ENCODE assay signal across 19 cellular contexts in genomic region chr11:119112314-119113020, GRCh38. TPM values are rescaled to one million over a fixed set of nuclear protein-coding genes. Genes with fewer than 3 reads are reported as not detected.
A peak's percentile ranks its signal among the peaks of the same experiment; 100 is the strongest.
DNase-seq lines count a peak whose midpoint lies in the region; ATAC-seq and TF ChIP-seq lines count a peak whose summit lies in the region.
"Had no signal": no experiment of that assay in that cellular context is flagged by ENCODE, and none has a peak within 500 bp of the region (broad histone marks: within the 10 kb centered on the region; RNA-seq: fewer than 3 reads in every experiment).

No MANE protein-coding gene starts in this region.

- no peak for TF ChIP-seq POLR2A in transverse colon (IDR thresholded peaks at IDR 0.05)

- CTCF ChIA-PET in T-cell (lab: Charles Lee) = interaction anchor here in 1 of 2 donors (0.9 kb wide), 1 partner anchor 10 kb away, joined by 4 read pairs; the partner anchor contains the start of gene DPAGT1

- DNase-seq in activated T-cell treated with anti-CD3 and anti-CD28 coated beads, Interleukin-2, amount 50 U/mL, for 24 hours = no peak
- DNase-seq in activated T-cell treated with anti-CD3 and anti-CD28 coated beads, Interleukin-2, amount 50 U/mL, for 48 hours = no peak
- DNase-seq in H7 (peak; percentile 30), T-cell (no peak), mesenteric fat pad (ENCODE audit: low spot score) (peak; percentile 67), NOMO-1 treated with DMSO at 0.1 percent for 48 hours (lab: John Stamatoyannopoulos, UW; ENCODE audit: unreplicated experiment) (no peak), transverse colon (no peak), hepatocyte (ENCODE audit: low spot score) (no peak)
- DNase-seq: DMS79, GOT3, KG1, NCI-H1105 treated with DMSO at 0.1 percent for 48 hours, NCI-H1694, NCI-H2081 treated with DMSO at 0.1 percent for 48 hours, NCI-H446 treated with DMSO at 0.1 percent for 48 hours, Peyer's patch, Right ventricle myocardium superior had no signal

- ATAC-seq in T-cell (replicated peaks in 1 of 4) = no peak

- H3K4me1 Mint-ChIP-seq in activated T-cell treated with anti-CD3 and anti-CD28 coated beads, Interleukin-2, amount 50 U/mL, for 24 hours (ENCODE audit: low read depth) = peaks cover 52% of the 10 kb centered on the region
- H3K4me1 Mint-ChIP-seq in T-cell = peaks cover 51 to 62% (median 58%) of the 10 kb centered on the region in 3 donors

- in situ Hi-C loops in transverse colon (cut with MboI; ENCODE audit: low pct_ligation_motif_present in 1 of 4, low pct_unique_long_range_greater_than_20kb in 1 of 4, low sequenced_read_pairs in 3 of 4) = no loop called here

- TF ChIP-seq CTCF in transverse colon (IDR thresholded peaks at IDR 0.05) (no peak), hepatocyte (IDR thresholded peaks at IDR 0.05; ENCODE audit: poor library complexity) (no peak)

- H3K36me3 ChIP-seq in H7 (replicated peaks; ENCODE audit: control insufficient read depth, insufficient read depth, low read length) = 0 out of 2 replicates have a peak, but pooled peaks cover 2% of the 10 kb centered on the region
- H3K36me3 ChIP-seq in transverse colon = peaks cover 0 to 25% (median 0%) of the 10 kb centered on the region in 4 donors
- H3K36me3 ChIP-seq in hepatocyte (replicated peaks; ENCODE audit: insufficient read depth, low read depth) = no peaks in the 10 kb centered on the region

- POLR2A ChIA-PET in T-cell (lab: Charles Lee) = interaction anchor here in 1 of 2 donors (0.6 kb wide), 1 partner anchor 13 kb away, joined by 5 read pairs; no protein-coding TSS in a partner anchor

- H3K9me3 ChIP-seq in transverse colon (no peaks in the 10 kb centered on the region), hepatocyte (ENCODE audit: low read depth) (no peaks in the 10 kb centered on the region)
- H3K9me3 ChIP-seq: BLaER1 treated with 17β-estradiol and CSF1 and Interleukin-3, amounts not matched to agents 10 nM and 100 nM; Peyer's patch had no signal

- H3K36me3 Mint-ChIP-seq in activated T-cell treated with anti-CD3 and anti-CD28 coated beads, Interleukin-2, amount 50 U/mL, for 24 hours (ENCODE audit: low read depth) = peaks cover 97% of the 10 kb centered on the region
- H3K36me3 Mint-ChIP-seq in T-cell = peaks cover 40% of the 10 kb centered on the region

- H3K9me2 ChIP-seq in hepatocyte (replicated peaks; ENCODE audit: insufficient read depth) = no peaks in the 10 kb centered on the region

- intact Hi-C loops in transverse colon (cut with DNase I; ENCODE audit: low total_unique reads) = no loop called here

- WGBS in transverse colon (ENCODE audit: low coverage in 1 of 2), 2 donors = 88 to 93% methylated on average over 3 to 12 of the region's 12 CpGs
- WGBS in hepatocyte (ENCODE audit: low lambda C conversion rate, missing lambda C conversion rate) = 91% methylated on average over 12 of the region's 12 CpGs

- peak overlapping the region; percentile 55 for H3K27ac Mint-ChIP-seq in activated T-cell treated with anti-CD3 and anti-CD28 coated beads, Interleukin-2, amount 50 U/mL, for 24 hours
- H3K27ac Mint-ChIP-seq in T-cell = peak overlapping the region; percentile 96 to 99

- peaks cover 11% of the 10 kb centered on the region for H3K27me3 ChIP-seq in H7 (ENCODE audit: control insufficient read depth, insufficient read depth, low read length)
- no peaks in the 10 kb centered on the region for H3K27me3 ChIP-seq in transverse colon
- H3K27me3 ChIP-seq in hepatocyte = no peaks in the 10 kb centered on the region
- H3K27me3 ChIP-seq: BLaER1 treated with 17β-estradiol and CSF1 and Interleukin-3, amounts not matched to agents 10 nM and 100 nM; Peyer's patch had no signal

- H3K9me3 Mint-ChIP-seq in activated T-cell treated with anti-CD3 and anti-CD28 coated beads, Interleukin-2, amount 50 U/mL, for 24 hours = no peaks in the 10 kb centered on the region
- no peaks in the 10 kb centered on the region for H3K9me3 Mint-ChIP-seq in T-cell

- no peaks in the 10 kb centered on the region for H4K20me1 ChIP-seq in hepatocyte (ENCODE audit: insufficient read depth, poor library complexity, severe bottlenecking)

- H3K4me2 ChIP-seq in hepatocyte = no peak overlapping the region
- H3K4me2 ChIP-seq: BLaER1 treated with 17β-estradiol and CSF1 and Interleukin-3, amounts not matched to agents 10 nM and 100 nM had no signal

- no peak overlapping the region for H3K4me3 Mint-ChIP-seq in activated T-cell treated with anti-CD3 and anti-CD28 coated beads, Interleukin-2, amount 50 U/mL, for 24 hours
- no peak overlapping the region for H3K4me3 Mint-ChIP-seq in T-cell

- no peak for TF ChIP-seq EP300 in transverse colon (IDR thresholded peaks at IDR 0.05; ENCODE audit: low read depth)

- H3K4me1 ChIP-seq in transverse colon (peaks cover 6 to 21% (median 15%) of the 10 kb centered on the region in 4 donors), hepatocyte (ENCODE audit: insufficient read depth) (peaks cover 14% of the 10 kb centered on the region)

- no peak overlapping the region for H3K4me3 ChIP-seq in H7 (ENCODE audit: insufficient read depth, low read depth, low read length)
- H3K4me3 ChIP-seq in transverse colon = no peak overlapping the region
- no peak overlapping the region for H3K4me3 ChIP-seq in hepatocyte
- H3K4me3 ChIP-seq: BLaER1 treated with 17β-estradiol and CSF1 and Interleukin-3, amounts not matched to agents 10 nM and 100 nM; Peyer's patch had no signal

- peaks cover 15% of the 10 kb centered on the region for H3K79me2 ChIP-seq in hepatocyte

- no peak overlapping the region for H2AFZ ChIP-seq in hepatocyte

- H3K27ac ChIP-seq in transverse colon = no peak overlapping the region
- no peak overlapping the region for H3K27ac ChIP-seq in hepatocyte
- H3K27ac ChIP-seq: BLaER1 treated with 17β-estradiol and CSF1 and Interleukin-3, amounts not matched to agents 10 nM and 100 nM; Peyer's patch had no signal

- no peaks in the 10 kb centered on the region for H3K27me3 Mint-ChIP-seq in activated T-cell treated with anti-CD3 and anti-CD28 coated beads, Interleukin-2, amount 50 U/mL, for 24 hours
- H3K27me3 Mint-ChIP-seq in T-cell = no peaks in the 10 kb centered on the region

RNA-seq across cellular contexts. Expression of gene C2CD2L, which starts 5.3 kb away (rescaled TPM):
- total RNA-seq in H7 (2014; rRNA removed; shearing (Covaris generic)) = 4.8 and 7.0 TPM in 2 replicates
- total RNA-seq in T-cell (10 to 100 TPM; 18.9 to 36.4 (median 30.6) TPM), mesenteric fat pad (11.0 TPM), transverse colon (10 to 100 TPM; 11.5 to 56.9 (median 32.7) TPM), hepatocyte (5.2 and 9.7 TPM in 2 replicates)
- polyA plus RNA-seq in hepatocyte = 7.4 and 10.2 TPM in 2 replicates

RNA-seq across cellular contexts. Expression of gene HINFP, which starts 8.9 kb away (rescaled TPM):
- 21.2 and 33.2 TPM in 2 replicates for total RNA-seq in H7 (2014; rRNA removed; shearing (Covaris generic))
- total RNA-seq in T-cell (10 to 100 TPM; 30.0 to 68.5 (median 56.7) TPM), mesenteric fat pad (13.5 TPM), transverse colon (10 to 100 TPM; 20.7 to 63.6 (median 48.2) TPM), hepatocyte (10.9 and 25.3 TPM in 2 replicates)
- 16.4 and 19.8 TPM in 2 replicates for polyA plus RNA-seq in hepatocyte

RNA-seq across cellular contexts. Expression of gene DPAGT1, which starts 10.8 kb away (rescaled TPM):
- total RNA-seq in H7 (2014; rRNA removed; shearing (Covaris generic)) = 30.7 and 44.3 TPM in 2 replicates
- 10 to 100 TPM; 21.7 to 54.2 (median 43.9) TPM for total RNA-seq in T-cell
- 40.9 TPM for total RNA-seq in mesenteric fat pad
- 10 to 100 TPM in 3 of 4 donors, 1 to 10 TPM in 1; 4.5 to 63.9 (median 26.3) TPM for total RNA-seq in transverse colon
- total RNA-seq in hepatocyte = 27.5 and 28.1 TPM in 2 replicates
- polyA plus RNA-seq in hepatocyte = 76.2 and 82.7 TPM in 2 replicates

RNA-seq across cellular contexts. Expression of gene HMBS, which starts 27.8 kb away (rescaled TPM):
- 12.2 and 14.3 TPM in 2 replicates for total RNA-seq in H7 (2014; rRNA removed; shearing (Covaris generic))
- total RNA-seq in T-cell = 10 to 100 TPM in 3 of 5 donors, 1 to 10 TPM in 2; 6.7 to 17.8 (median 12.3) TPM
- total RNA-seq in mesenteric fat pad = 22.2 TPM
- 100 to 1,000 TPM in 1 of 4 donors, 10 to 100 TPM in 2, not detected in 1; 10.8 to 353 (median 21.3) TPM for total RNA-seq in transverse colon
- total RNA-seq in hepatocyte = 10.9 and 11.9 TPM in 2 replicates
- 34.5 and 37.7 TPM in 2 replicates for polyA plus RNA-seq in hepatocyte

RNA-seq across cellular contexts. Expression of gene ABCG4, which starts 36.4 kb away (rescaled TPM):
- 0.31 and 0.37 TPM in 2 replicates for total RNA-seq in H7 (2014; rRNA removed; shearing (Covaris generic))
- under 1 TPM in 1 of 5 donors, not detected in 4; 0.09 TPM for total RNA-seq in T-cell
- total RNA-seq in mesenteric fat pad = not detected
- under 1 TPM in 1 of 4 donors, not detected in 3; 0.14 TPM for total RNA-seq in transverse colon
- total RNA-seq in hepatocyte = not detected in 2 replicates
- 0.45 and 0.99 TPM in 2 replicates for polyA plus RNA-seq in hepatocyte
- total RNA-seq: A673, Peyer's patch had no signal

Comparison
In these comparisons a context has a peak if more than half of its experiments do, and no peak if none do; other contexts are left out.
1. DNase-seq: peak in H7 (single experiment) and mesenteric fat pad (single experiment); none in activated T-cell treated with anti-CD3 and anti-CD28 coated beads, Interleukin-2, amount 50 U/mL, for 24 hours (single experiment), activated T-cell treated with anti-CD3 and anti-CD28 coated beads, Interleukin-2, amount 50 U/mL, for 48 hours (0 of 2), T-cell (0 of 34), NOMO-1 treated with DMSO at 0.1 percent for 48 hours (single experiment), transverse colon (single experiment) and hepatocyte (single experiment).